21 cellular contexts compared by ENCODE assay signal in the genomic region with DNA sequence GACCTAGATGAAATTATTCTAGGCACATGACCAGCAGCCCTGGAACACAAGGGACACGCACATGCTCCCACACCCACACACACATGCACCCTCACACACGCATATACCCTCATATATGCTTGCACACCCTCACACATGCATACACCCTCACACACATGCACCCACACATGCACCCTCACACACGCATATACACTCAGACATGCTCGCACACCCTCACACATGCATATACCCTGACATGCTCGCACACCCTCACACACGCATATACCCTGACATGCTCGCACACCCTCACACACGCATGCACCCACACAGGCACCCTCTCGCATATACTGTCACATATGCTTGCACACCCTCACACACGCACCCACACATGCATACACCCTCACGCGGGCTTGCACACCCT.
"Had no signal": no experiment of that assay in that cellular context is flagged by ENCODE, and none has a peak within 500 bp of the region (broad histone marks: within the 10 kb centered on the region; RNA-seq: fewer than 3 reads in every experiment).

No MANE protein-coding gene starts in this region.

- H3K4me1 ChIP-seq: spleen, upper lobe of right lung, uterus had no signal

- H3K4me3 ChIP-seq: dorsolateral prefrontal cortex, lung, prostate gland, right atrium auricular region, skin epidermis, spleen, testis, tibial nerve, upper lobe of right lung, uterus had no signal

- H3K27ac ChIP-seq: dorsolateral prefrontal cortex, prostate gland, right atrium auricular region, skin epidermis, spleen, testis, tibial nerve, upper lobe of right lung, uterus had no signal

- H3K36me3 ChIP-seq: prostate gland, right atrium auricular region, spleen, tibial nerve, upper lobe of right lung, uterus had no signal

- H3K27me3 ChIP-seq: dorsolateral prefrontal cortex, right atrium auricular region, spleen, testis, tibial nerve, upper lobe of right lung, uterus had no signal

- FAIRE-seq: colon, frontal cortex had no signal

- DNase-seq: effector CD4-positive, alpha-beta T cell; hypothalamus; immature natural killer cell; kidney glomerular epithelial cell; natural killer cell; spleen; stimulated activated CD4-positive, alpha-beta T cell treated with anti-CD3 and anti-CD28 coated beads, Interleukin-4, amount 100 ng/mL, for 4 hours; stimulated activated naive CD8-positive, alpha-beta T cell treated with anti-CD3 and anti-CD28 coated beads, Interleukin-15, Interleukin-2, amounts not matched to agents 100 U/mL and 50 U/mL, for 24 hours; substantia nigra; testis; upper lobe of right lung; uterus had no signal

- ATAC-seq: natural killer cell; stimulated activated memory B cell treated with anti-CD40 and anti-IgM and Interleukin-4, amounts not matched to agents 10 μg/mL and 1 μg/mL and 100 μg/mL, for 72 hours; stimulated activated naive CD8-positive, alpha-beta T cell treated with anti-CD3 and anti-CD28 coated beads, Interleukin-15, Interleukin-2, amounts not matched to agents 100 U/mL and 50 U/mL, for 24 hours; upper lobe of right lung had no signal

- H3K9me3 ChIP-seq: prostate gland, right atrium auricular region, spleen, testis, tibial nerve, upper lobe of right lung, uterus had no signal
